ENCODE assay signal across 7 cellular contexts in the genomic region with DNA sequence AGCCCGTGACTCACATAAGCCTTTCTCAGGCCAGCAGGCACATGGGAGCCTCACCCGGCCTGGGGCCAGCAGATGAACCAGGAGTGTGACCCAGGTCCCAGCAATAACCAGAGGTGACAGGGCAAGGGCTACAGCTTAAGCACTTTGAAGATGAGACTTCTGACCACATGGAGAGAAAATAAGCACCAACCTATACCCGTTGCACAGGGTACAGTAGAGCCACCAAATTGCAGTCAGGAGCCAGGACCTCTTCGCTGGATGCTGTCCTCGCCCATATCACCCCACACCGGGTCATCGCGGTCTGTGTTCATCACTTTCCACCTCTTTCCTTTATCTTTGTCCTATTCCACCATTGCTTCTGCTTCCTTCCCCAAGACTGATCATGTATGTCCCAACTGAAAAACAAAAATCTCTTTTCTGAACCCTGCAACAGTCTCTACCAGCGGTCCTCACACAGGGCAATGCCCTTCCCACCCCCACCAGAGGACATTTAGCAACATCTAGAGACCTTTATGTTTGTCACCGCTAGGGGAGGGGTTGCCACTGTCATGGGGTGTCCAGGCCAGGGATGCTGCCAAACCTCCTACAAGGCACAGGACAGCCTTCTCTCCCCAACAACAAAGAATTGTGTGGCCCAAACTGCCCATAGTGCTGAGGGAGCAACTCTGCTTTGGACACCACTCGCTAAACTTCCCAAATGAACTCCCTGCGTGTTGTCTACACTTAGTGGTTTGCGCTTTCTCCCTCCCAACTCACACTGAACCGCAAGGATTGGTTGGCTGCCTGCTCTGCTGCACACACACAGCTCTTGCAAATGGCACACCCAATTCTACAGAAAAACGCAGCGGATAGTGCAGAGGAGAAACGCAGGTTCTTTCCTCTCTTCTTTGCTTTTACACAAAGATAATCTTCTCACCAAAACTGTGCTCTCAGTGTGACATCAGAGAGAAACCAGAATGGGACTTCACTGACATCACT.
DNase-seq lines count a peak whose midpoint lies in the region; FAIRE-seq and TF ChIP-seq lines count a peak whose summit lies in the region.
"Not testable (repeated sequence)": the region's sequence is repeated elsewhere in the genome, so short reads cannot be mapped to it uniquely, and the experiment has no call there.

No MANE protein-coding gene starts in this region.

- not testable (repeated sequence) for H3K79me1 ChIP-seq in neuronal stem cell (ENCODE audit: low read depth, low read length)

- H2BK5ac ChIP-seq in neuronal stem cell (ENCODE audit: low read length) = not testable (repeated sequence)

- not testable (repeated sequence) for H3K4ac ChIP-seq in neuronal stem cell (ENCODE audit: low read length)

- H3K27ac ChIP-seq in KMS-11; esophagus muscularis mucosa (replicated peaks in 1 of 4); keratinocyte (ENCODE audit: control insufficient read depth, insufficient read depth, low read length); neuronal stem cell (replicated peaks; ENCODE audit: low read length): not testable (repeated sequence)
- peak overlapping the region; percentile 55 for H3K27ac ChIP-seq in RWPE1

- peak overlapping the region; percentile 82 for H4K8ac ChIP-seq in neuronal stem cell (ENCODE audit: low read depth, low read length)

- dilution Hi-C loops in keratinocyte (cut with MboI; ENCODE audit: extremely low pct_ligation_motif_present, low sequenced_read_pairs) = not testable (repeated sequence)

- H3K79me2 ChIP-seq in KMS-11 (ENCODE audit: insufficient read depth, low read depth); keratinocyte (ENCODE audit: control insufficient read depth, insufficient read depth, low read length): not testable (repeated sequence)

- peak overlapping the region; percentile 11; the same call in 1 of the 2 replicates for H3K4me2 ChIP-seq in KMS-11
- H3K4me2 ChIP-seq in keratinocyte (ENCODE audit: control insufficient read depth, extremely low read depth, insufficient read depth, low read depth, low read length) = peak overlapping the region; percentile 27
- H3K4me2 ChIP-seq in neuronal stem cell (ENCODE audit: insufficient read depth, low read length, poor library complexity, severe bottlenecking) = not testable (repeated sequence)

- TF ChIP-seq POLR2A in esophagus muscularis mucosa (IDR thresholded peaks at IDR 0.05; ENCODE audit: low read depth) = not testable (repeated sequence)

- not testable (repeated sequence) for H3K9me3 ChIP-seq in esophagus muscularis mucosa; keratinocyte (ENCODE audit: control insufficient read depth, low read depth, low read length); neuronal stem cell (replicated peaks in 1 of 2; ENCODE audit: control insufficient read depth in 2 of 2, insufficient read depth in 1 of 2, low read depth in 1 of 2, low read length in 2 of 2)

- not testable (repeated sequence) for H2AK5ac ChIP-seq in neuronal stem cell (ENCODE audit: low read depth, low read length)

- H3K9me1 ChIP-seq in keratinocyte (ENCODE audit: control insufficient read depth, extremely low read depth, insufficient read depth, low read length) = not testable (repeated sequence)

- H2AFZ ChIP-seq in KMS-11 (ENCODE audit: low read depth) = peak overlapping the region; percentile 34; the same call in 1 of the 2 replicates
- H2AFZ ChIP-seq in keratinocyte (ENCODE audit: control insufficient read depth, low read length) = not testable (repeated sequence)
- H2AFZ ChIP-seq in neuronal stem cell (ENCODE audit: low read length) = peak overlapping the region; percentile 56

- not testable (repeated sequence) for H3K27me3 ChIP-seq in KMS-11 (ENCODE audit: insufficient read depth, low read depth); esophagus muscularis mucosa; keratinocyte (ENCODE audit: control insufficient read depth, extremely low read depth, insufficient read depth, low read length); neuronal stem cell (ENCODE audit: control insufficient read depth in 3 of 3, insufficient read depth in 3 of 3, low read depth in 1 of 3, low read length in 3 of 3)

- not testable (repeated sequence) for H3K23ac ChIP-seq in neuronal stem cell (ENCODE audit: low read depth, low read length, poor library complexity)

- H2BK15ac ChIP-seq in neuronal stem cell (ENCODE audit: low read length) = not testable (repeated sequence)

- CTCF ChIA-PET in RWPE1 (lab: Yijun Ruan, JAX) = not testable (repeated sequence)

- H3K4me1 ChIP-seq in KMS-11 (ENCODE audit: low read depth, poor library complexity, severe bottlenecking); keratinocyte (ENCODE audit: control insufficient read depth, extremely low read depth, insufficient read depth, low read length); neuronal stem cell (ENCODE audit: control insufficient read depth in 2 of 2, insufficient read depth in 1 of 2, low read depth in 1 of 2, low read length in 2 of 2): not testable (repeated sequence)
- peaks cover 0 to 12% (median 0%) of the 10 kb centered on the region in 4 donors for H3K4me1 ChIP-seq in esophagus muscularis mucosa

- not testable (repeated sequence) for H3K36me3 ChIP-seq in KMS-11 (ENCODE audit: insufficient read depth); esophagus muscularis mucosa; keratinocyte (ENCODE audit: control insufficient read depth in 2 of 2, extremely low read depth in 1 of 2, insufficient read depth in 2 of 2, low read length in 2 of 2); neuronal stem cell (replicated peaks in 1 of 2; ENCODE audit: control insufficient read depth in 2 of 2, insufficient read depth in 2 of 2, low read length in 2 of 2)

- in situ Hi-C loops in astrocyte of the spinal cord (cut with HindIII; ENCODE audit: low sequenced_read_pairs) = not testable (repeated sequence)

- H3K14ac ChIP-seq in neuronal stem cell (ENCODE audit: low read length) = not testable (repeated sequence)

- TF ChIP-seq CTCF in KMS-11 (conservative IDR thresholded peaks at IDR 0.05; ENCODE audit: low read depth, low read length); RWPE1 (conservative IDR thresholded peaks at IDR 0.05; ENCODE audit: low read depth); astrocyte of the spinal cord (IDR thresholded peaks at IDR 0.05; ENCODE audit: low read depth, low read length); esophagus muscularis mucosa (IDR thresholded peaks at IDR 0.05); keratinocyte (optimal IDR thresholded peaks at IDR 0.05 in 1 of 3, IDR thresholded peaks at IDR 0.05 in 1 of 3, conservative IDR thresholded peaks at IDR 0.05 in 1 of 3; ENCODE audit: extremely low read depth in 1 of 3, insufficient read depth in 2 of 3, low read length in 3 of 3): not testable (repeated sequence)

- TF ChIP-seq EP300 in esophagus muscularis mucosa (IDR thresholded peaks at IDR 0.05) = not testable (repeated sequence)

- DNase-seq in ELR (ENCODE audit: low read depth) (peak; percentile 26), esophagus muscularis mucosa (ENCODE audit: extremely low spot score) (peak; percentile 66)
- not testable (repeated sequence) for DNase-seq in RWPE1 (ENCODE audit: low spot score); astrocyte of the spinal cord (ENCODE audit: low read depth, low spot score); keratinocyte (ENCODE audit: low read depth, low spot score); neuronal stem cell (ENCODE audit: low spot score)

- H2BK120ac ChIP-seq in neuronal stem cell (ENCODE audit: low read depth, low read length) = not testable (repeated sequence)

- intact Hi-C loops in esophagus muscularis mucosa (cut with DNase I) = not testable (repeated sequence)

- H3K9ac ChIP-seq in KMS-11; keratinocyte (ENCODE audit: control insufficient read depth, extremely low read depth, insufficient read depth, low read length); neuronal stem cell (ENCODE audit: low read depth, low read length, poor library complexity): not testable (repeated sequence)

- not testable (repeated sequence) for H4K20me1 ChIP-seq in KMS-11 (ENCODE audit: insufficient read depth); keratinocyte (ENCODE audit: control insufficient read depth, extremely low read depth, insufficient read depth, low read length)

- FAIRE-seq in keratinocyte (lab: Jason Lieb, UNC) = not testable (repeated sequence)

- not testable (repeated sequence) for H3K4me3 ChIP-seq in KMS-11 (IDR thresholded peaks at IDR 0.05; ENCODE audit: insufficient read depth, low read depth, low read length)
- H3K4me3 ChIP-seq in astrocyte of the spinal cord (ENCODE audit: low read depth, low read length) (peak overlapping the region; percentile 34), esophagus muscularis mucosa (peak overlapping the region in 3 of 4 donors; percentile 25 to 39 (median 30)), keratinocyte (ENCODE audit: control insufficient read depth in 2 of 3, extremely low read depth in 1 of 3, insufficient read depth in 2 of 3, low read depth in 1 of 3, low read length in 3 of 3) (peak overlapping the region in 2 of 3 experiments; percentile 1 to 19), neuronal stem cell (ENCODE audit: low read length in 2 of 2) (peak overlapping the region in 1 of 2 donors; percentile 32)

- peak overlapping the region; percentile 48 for H3K18ac ChIP-seq in neuronal stem cell (ENCODE audit: low read length)

- not testable (repeated sequence) for H2BK12ac ChIP-seq in neuronal stem cell (ENCODE audit: low read length)

- WGBS in esophagus muscularis mucosa = 83% methylated on average over 17 of the region's 17 CpGs
- no CpG with 5 or more reads among the region's 17 CpGs for WGBS in neuronal stem cell (ENCODE audit: extremely low coverage in 2 of 2, insufficient read length in 2 of 2, insufficient replicate concordance in 1 of 2), 2 donors

- not testable (repeated sequence) for H4K91ac ChIP-seq in neuronal stem cell (ENCODE audit: low read depth, low read length, poor library complexity)

- POLR2A ChIA-PET in RWPE1 (lab: Yijun Ruan, JAX; ENCODE audit: low non-redundant PET) = not testable (repeated sequence)
